In the genomic region with DNA sequence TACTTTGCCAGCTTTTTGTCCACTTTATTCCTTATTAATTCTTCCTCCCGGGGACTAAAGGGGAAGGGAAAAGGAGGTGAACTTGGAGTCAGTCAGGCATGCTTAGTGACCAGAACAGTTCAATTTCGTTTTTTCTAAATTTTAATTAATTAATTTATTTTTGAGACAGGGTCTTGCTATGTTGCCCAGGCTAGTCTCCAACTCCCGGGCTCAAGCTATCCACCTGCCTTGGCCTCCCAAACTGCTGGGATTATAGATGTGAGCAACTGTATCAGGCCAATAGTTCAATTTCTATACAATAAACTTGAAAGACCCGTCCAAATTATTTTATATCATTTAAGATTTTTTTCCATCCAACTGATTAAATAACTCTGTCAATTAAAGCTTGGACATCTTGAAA, we compare ENCODE assay signal across 1 cellular context.
TF ChIP-seq lines count a peak whose summit lies in the region.

No MANE protein-coding gene starts in this region.

TF ChIP-seq in GM23338, 12 proteins besides CTCF, POLR2A, EP300 and RAD21 (continued from another document):
- TF ChIP-seq, protein P1, sequence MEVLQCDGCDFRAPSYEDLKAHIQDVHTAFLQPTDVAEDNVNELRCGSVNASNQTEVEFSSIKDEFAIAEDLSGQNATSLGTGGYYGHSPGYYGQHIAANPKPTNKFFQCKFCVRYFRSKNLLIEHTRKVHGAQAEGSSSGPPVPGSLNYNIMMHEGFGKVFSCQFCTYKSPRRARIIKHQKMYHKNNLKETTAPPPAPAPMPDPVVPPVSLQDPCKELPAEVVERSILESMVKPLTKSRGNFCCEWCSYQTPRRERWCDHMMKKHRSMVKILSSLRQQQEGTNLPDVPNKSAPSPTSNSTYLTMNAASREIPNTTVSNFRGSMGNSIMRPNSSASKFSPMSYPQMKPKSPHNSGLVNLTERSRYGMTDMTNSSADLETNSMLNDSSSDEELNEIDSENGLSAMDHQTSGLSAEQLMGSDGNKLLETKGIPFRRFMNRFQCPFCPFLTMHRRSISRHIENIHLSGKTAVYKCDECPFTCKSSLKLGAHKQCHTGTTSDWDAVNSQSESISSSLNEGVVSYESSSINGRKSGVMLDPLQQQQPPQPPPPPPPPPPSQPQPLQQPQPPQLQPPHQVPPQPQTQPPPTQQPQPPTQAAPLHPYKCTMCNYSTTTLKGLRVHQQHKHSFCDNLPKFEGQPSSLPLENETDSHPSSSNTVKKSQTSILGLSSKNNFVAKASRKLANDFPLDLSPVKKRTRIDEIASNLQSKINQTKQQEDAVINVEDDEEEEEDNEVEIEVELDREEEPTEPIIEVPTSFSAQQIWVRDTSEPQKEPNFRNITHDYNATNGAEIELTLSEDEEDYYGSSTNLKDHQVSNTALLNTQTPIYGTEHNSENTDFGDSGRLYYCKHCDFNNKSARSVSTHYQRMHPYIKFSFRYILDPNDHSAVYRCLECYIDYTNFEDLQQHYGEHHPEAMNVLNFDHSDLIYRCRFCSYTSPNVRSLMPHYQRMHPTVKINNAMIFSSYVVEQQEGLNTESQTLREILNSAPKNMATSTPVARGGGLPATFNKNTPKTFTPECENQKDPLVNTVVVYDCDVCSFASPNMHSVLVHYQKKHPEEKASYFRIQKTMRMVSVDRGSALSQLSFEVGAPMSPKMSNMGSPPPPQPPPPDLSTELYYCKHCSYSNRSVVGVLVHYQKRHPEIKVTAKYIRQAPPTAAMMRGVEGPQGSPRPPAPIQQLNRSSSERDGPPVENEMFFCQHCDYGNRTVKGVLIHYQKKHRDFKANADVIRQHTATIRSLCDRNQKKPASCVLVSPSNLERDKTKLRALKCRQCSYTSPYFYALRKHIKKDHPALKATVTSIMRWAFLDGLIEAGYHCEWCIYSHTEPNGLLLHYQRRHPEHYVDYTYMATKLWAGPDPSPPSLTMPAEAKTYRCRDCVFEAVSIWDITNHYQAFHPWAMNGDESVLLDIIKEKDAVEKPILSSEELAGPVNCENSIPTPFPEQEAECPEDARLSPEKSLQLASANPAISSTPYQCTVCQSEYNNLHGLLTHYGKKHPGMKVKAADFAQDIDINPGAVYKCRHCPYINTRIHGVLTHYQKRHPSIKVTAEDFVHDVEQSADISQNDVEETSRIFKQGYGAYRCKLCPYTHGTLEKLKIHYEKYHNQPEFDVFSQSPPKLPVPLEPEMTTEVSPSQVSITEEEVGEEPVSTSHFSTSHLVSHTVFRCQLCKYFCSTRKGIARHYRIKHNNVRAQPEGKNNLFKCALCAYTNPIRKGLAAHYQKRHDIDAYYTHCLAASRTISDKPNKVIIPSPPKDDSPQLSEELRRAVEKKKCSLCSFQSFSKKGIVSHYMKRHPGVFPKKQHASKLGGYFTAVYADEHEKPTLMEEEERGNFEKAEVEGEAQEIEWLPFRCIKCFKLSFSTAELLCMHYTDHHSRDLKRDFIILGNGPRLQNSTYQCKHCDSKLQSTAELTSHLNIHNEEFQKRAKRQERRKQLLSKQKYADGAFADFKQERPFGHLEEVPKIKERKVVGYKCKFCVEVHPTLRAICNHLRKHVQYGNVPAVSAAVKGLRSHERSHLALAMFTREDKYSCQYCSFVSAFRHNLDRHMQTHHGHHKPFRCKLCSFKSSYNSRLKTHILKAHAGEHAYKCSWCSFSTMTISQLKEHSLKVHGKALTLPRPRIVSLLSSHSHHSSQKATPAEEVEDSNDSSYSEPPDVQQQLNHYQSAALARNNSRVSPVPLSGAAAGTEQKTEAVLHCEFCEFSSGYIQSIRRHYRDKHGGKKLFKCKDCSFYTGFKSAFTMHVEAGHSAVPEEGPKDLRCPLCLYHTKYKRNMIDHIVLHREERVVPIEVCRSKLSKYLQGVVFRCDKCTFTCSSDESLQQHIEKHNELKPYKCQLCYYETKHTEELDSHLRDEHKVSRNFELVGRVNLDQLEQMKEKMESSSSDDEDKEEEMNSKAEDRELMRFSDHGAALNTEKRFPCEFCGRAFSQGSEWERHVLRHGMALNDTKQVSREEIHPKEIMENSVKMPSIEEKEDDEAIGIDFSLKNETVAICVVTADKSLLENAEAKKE (CRISPR knock-in tag; IDR thresholded peaks at IDR 0.05), result no peak
- TF ChIP-seq CREB1 (CRISPR knock-in tag; IDR thresholded peaks at IDR 0.05; ENCODE audit: low read depth), result no peak
- TF ChIP-seq, protein P2, sequence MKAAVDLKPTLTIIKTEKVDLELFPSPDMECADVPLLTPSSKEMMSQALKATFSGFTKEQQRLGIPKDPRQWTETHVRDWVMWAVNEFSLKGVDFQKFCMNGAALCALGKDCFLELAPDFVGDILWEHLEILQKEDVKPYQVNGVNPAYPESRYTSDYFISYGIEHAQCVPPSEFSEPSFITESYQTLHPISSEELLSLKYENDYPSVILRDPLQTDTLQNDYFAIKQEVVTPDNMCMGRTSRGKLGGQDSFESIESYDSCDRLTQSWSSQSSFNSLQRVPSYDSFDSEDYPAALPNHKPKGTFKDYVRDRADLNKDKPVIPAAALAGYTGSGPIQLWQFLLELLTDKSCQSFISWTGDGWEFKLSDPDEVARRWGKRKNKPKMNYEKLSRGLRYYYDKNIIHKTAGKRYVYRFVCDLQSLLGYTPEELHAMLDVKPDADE (IDR thresholded peaks at IDR 0.05), result no peak
- no peak for TF ChIP-seq POLR2AphosphoS5 (IDR thresholded peaks at IDR 0.05; ENCODE audit: low read depth)
- TF ChIP-seq ZNF114 (CRISPR knock-in tag; IDR thresholded peaks at IDR 0.05), result no peak
- TF ChIP-seq, protein P3, sequence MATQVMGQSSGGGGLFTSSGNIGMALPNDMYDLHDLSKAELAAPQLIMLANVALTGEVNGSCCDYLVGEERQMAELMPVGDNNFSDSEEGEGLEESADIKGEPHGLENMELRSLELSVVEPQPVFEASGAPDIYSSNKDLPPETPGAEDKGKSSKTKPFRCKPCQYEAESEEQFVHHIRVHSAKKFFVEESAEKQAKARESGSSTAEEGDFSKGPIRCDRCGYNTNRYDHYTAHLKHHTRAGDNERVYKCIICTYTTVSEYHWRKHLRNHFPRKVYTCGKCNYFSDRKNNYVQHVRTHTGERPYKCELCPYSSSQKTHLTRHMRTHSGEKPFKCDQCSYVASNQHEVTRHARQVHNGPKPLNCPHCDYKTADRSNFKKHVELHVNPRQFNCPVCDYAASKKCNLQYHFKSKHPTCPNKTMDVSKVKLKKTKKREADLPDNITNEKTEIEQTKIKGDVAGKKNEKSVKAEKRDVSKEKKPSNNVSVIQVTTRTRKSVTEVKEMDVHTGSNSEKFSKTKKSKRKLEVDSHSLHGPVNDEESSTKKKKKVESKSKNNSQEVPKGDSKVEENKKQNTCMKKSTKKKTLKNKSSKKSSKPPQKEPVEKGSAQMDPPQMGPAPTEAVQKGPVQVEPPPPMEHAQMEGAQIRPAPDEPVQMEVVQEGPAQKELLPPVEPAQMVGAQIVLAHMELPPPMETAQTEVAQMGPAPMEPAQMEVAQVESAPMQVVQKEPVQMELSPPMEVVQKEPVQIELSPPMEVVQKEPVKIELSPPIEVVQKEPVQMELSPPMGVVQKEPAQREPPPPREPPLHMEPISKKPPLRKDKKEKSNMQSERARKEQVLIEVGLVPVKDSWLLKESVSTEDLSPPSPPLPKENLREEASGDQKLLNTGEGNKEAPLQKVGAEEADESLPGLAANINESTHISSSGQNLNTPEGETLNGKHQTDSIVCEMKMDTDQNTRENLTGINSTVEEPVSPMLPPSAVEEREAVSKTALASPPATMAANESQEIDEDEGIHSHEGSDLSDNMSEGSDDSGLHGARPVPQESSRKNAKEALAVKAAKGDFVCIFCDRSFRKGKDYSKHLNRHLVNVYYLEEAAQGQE (IDR thresholded peaks at IDR 0.05; ENCODE audit: unreplicated experiment), result no peak
- no peak for TF ChIP-seq NANOG (IDR thresholded peaks at IDR 0.05; ENCODE audit: borderline replicate concordance)
